Comparison of ENCODE assay signal across 17 cellular contexts in the genomic region with DNA sequence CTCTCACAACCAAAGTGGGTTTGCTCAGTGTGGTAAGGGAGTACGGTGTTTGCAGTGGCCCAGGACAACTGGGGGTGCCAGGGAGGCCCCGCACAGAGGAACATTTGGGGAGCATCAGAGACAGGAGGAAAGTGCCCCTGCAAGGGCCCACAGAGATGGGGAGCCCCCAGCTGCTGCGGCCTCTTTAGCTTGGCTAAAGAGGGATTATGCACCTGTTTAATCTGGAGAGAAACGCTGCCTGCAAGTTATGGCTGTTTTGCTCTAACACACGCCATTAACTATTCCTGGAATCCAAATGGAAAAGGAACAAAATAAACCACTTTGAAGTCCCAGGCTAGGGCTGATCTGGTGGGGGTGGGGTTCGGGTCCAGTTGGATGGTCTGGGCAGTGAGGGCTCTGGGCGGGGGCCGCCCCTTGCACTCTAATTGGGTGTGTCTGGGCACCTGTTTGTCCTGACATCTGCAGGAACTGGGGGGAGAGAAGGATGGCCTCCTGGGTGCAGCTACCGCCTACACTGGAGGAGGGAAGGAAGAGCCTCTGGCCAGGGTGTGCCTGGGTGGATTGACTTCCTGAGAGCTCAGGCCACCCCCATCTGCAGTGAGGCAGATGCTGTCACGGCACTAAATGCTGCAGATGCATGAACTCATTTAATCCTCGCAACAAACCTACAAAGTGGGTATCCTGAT.
DNase-seq lines count a peak whose midpoint lies in the region; ATAC-seq and TF ChIP-seq lines count a peak whose summit lies in the region.
"Had no signal": no experiment of that assay in that cellular context is flagged by ENCODE, and none has a peak within 500 bp of the region (broad histone marks: within the 10 kb centered on the region; RNA-seq: fewer than 3 reads in every experiment).

No MANE protein-coding gene starts in this region.

- DNase-seq in D341Med (ENCODE audit: low spot score) (peak; percentile 51), adipocyte (ENCODE audit: low read depth) (no peak), right cardiac atrium (peak in 2 of 3 donors; percentile 62 to 71), gastrocnemius medialis (no peak), caudate nucleus (lab: John Stamatoyannopoulos, UW) (no peak), NCI-H2171 treated with DMSO at 0.1 percent for 48 hours (lab: John Stamatoyannopoulos, UW) (no peak)
- no peak for DNase-seq in CD4-positive, alpha-beta memory T cell
- DNase-seq: activated B cell treated with CpG ODN at 0.5 μM for 24 hours; activated CD8-positive, alpha-beta memory T cell treated with anti-CD3 and anti-CD28 coated beads for 24 hours; cerebellar nuclear complex; NCI-H1694; stimulated activated CD4-positive, alpha-beta T cell treated with anti-CD3 and anti-CD28 coated beads, Interleukin-1b, Interleukin-23, amount 100 ng/mL, for 48 hours; T-helper 17 cell had no signal

- no peak overlapping the region for H3K9ac ChIP-seq in adipocyte (ENCODE audit: low read length)

- no peak for TF ChIP-seq CTCF in gastrocnemius medialis (IDR thresholded peaks at IDR 0.05 in 4 of 5, conservative IDR thresholded peaks at IDR 0.05 in 1 of 5)

- peaks cover 0 to 18% (median 3%) of the 10 kb centered on the region in 8 donors for H3K9me3 Mint-ChIP-seq in CD4-positive, alpha-beta memory T cell
- H3K9me3 Mint-ChIP-seq in activated T-helper 17 cell treated with anti-CD3 and anti-CD28 coated beads, Interleukin-2, amount 50 U/mL, for 72 hours: no peaks in the 10 kb centered on the region

- ATAC-seq in right cardiac atrium (peak; percentile 18 to 56), gastrocnemius medialis (no peak)
- no peak for ATAC-seq in activated T-helper 17 cell treated with anti-CD3 and anti-CD28 coated beads, Interleukin-2, amount 50 U/mL, for 72 hours (replicated peaks)
- ATAC-seq: left colon, T-helper 17 cell had no signal

- WGBS in right cardiac atrium: 59% methylated on average over 11 of the region's 11 CpGs

- H3K27me3 ChIP-seq in adipocyte (replicated peaks; ENCODE audit: control insufficient read depth, insufficient read depth, low read length) (no peaks in the 10 kb centered on the region), right cardiac atrium (ENCODE audit: control insufficient read depth, insufficient read depth) (no peaks in the 10 kb centered on the region), gastrocnemius medialis (no peaks in the 10 kb centered on the region)
- H3K27me3 ChIP-seq in CD4-positive, alpha-beta memory T cell (ENCODE audit: insufficient read depth, low read length): no peaks in the 10 kb centered on the region
- H3K27me3 ChIP-seq: adrenal gland, foreskin keratinocyte had no signal

- no peaks in the 10 kb centered on the region for H3K4me1 Mint-ChIP-seq in CD4-positive, alpha-beta memory T cell
- H3K4me1 Mint-ChIP-seq in activated T-helper 17 cell treated with anti-CD3 and anti-CD28 coated beads, Interleukin-2, amount 50 U/mL, for 72 hours: no peaks in the 10 kb centered on the region
- H3K4me1 Mint-ChIP-seq: activated B cell treated with CpG ODN at 0.5 μM for 24 hours, T-helper 17 cell had no signal

- H3K4me1 ChIP-seq in adipocyte (ENCODE audit: control insufficient read depth, insufficient read depth, low read length) (peaks cover 56% of the 10 kb centered on the region), right cardiac atrium (ENCODE audit: control insufficient read depth, insufficient read depth, low read length) (peaks cover 5% of the 10 kb centered on the region), gastrocnemius medialis (peaks cover 30 to 35% of the 10 kb centered on the region in 2 donors)
- H3K4me1 ChIP-seq in CD4-positive, alpha-beta memory T cell (ENCODE audit: insufficient read depth, low read length): no peaks in the 10 kb centered on the region
- H3K4me1 ChIP-seq: adrenal gland, foreskin keratinocyte had no signal

- intact Hi-C loops in right cardiac atrium (cut with DNase I): no loop called here
- intact Hi-C loops in gastrocnemius medialis (cut with DNase I; ENCODE audit: low total_unique reads): loop anchor here (5.0 kb wide), 3 partner anchors 58 to 188 kb away; no protein-coding TSS in a partner anchor
- intact Hi-C loops in CD4-positive, alpha-beta memory T cell (cut with micrococcal nuclease): no loop called here

- peaks cover 5% of the 10 kb centered on the region for H3K9me3 ChIP-seq in adipocyte (ENCODE audit: control insufficient read depth, low read length)
- no peaks in the 10 kb centered on the region for H3K9me3 ChIP-seq in right cardiac atrium (ENCODE audit: control insufficient read depth, low read length)
- H3K9me3 ChIP-seq in gastrocnemius medialis: peaks cover 0 to 2% (median 0%) of the 10 kb centered on the region in 3 donors
- no peaks in the 10 kb centered on the region for H3K9me3 ChIP-seq in CD4-positive, alpha-beta memory T cell (ENCODE audit: control insufficient read depth in 1 of 2, low read length in 2 of 2)
- H3K9me3 ChIP-seq: adrenal gland had no signal

- POLR2A ChIA-PET in CD4-positive, alpha-beta memory T cell (lab: Charles Lee; ENCODE audit: partially characterized antibody): no interaction called here

- H3K27ac ChIP-seq in right cardiac atrium (ENCODE audit: low read length): peak overlapping the region; percentile 20
- peak overlapping the region; percentile 22 to 69 (median 61) for H3K27ac ChIP-seq in gastrocnemius medialis
- H3K27ac ChIP-seq in caudate nucleus (ENCODE audit: low read depth, low read length): no peak overlapping the region
- no peak overlapping the region for H3K27ac ChIP-seq in CD4-positive, alpha-beta memory T cell (ENCODE audit: low read depth, low read length)
- H3K27ac ChIP-seq: adrenal gland, foreskin keratinocyte had no signal

- H3K36me3 ChIP-seq in adipocyte (ENCODE audit: control insufficient read depth, insufficient read depth, low read length, severe bottlenecking) (no peaks in the 10 kb centered on the region), gastrocnemius medialis (no peaks in the 10 kb centered on the region)
- H3K36me3 ChIP-seq in CD4-positive, alpha-beta memory T cell (ENCODE audit: insufficient read depth, low read length): no peaks in the 10 kb centered on the region
- H3K36me3 ChIP-seq: adrenal gland had no signal

- H3K27ac Mint-ChIP-seq in CD4-positive, alpha-beta memory T cell: no peak overlapping the region
- H3K27ac Mint-ChIP-seq in activated T-helper 17 cell treated with anti-CD3 and anti-CD28 coated beads, Interleukin-2, amount 50 U/mL, for 72 hours: no peak overlapping the region
- H3K27ac Mint-ChIP-seq: activated B cell treated with CpG ODN at 0.5 μM for 24 hours, T-helper 17 cell had no signal

- CTCF ChIA-PET in CD4-positive, alpha-beta memory T cell (lab: Charles Lee; ENCODE audit: partially characterized antibody): no interaction called here

- TF ChIP-seq POLR2A in gastrocnemius medialis (IDR thresholded peaks at IDR 0.05): no peak

- H3K36me3 Mint-ChIP-seq in CD4-positive, alpha-beta memory T cell: no peaks in the 10 kb centered on the region
- no peaks in the 10 kb centered on the region for H3K36me3 Mint-ChIP-seq in activated T-helper 17 cell treated with anti-CD3 and anti-CD28 coated beads, Interleukin-2, amount 50 U/mL, for 72 hours (ENCODE audit: low read depth)

- H3K27me3 Mint-ChIP-seq in CD4-positive, alpha-beta memory T cell: peaks cover 8 to 11% of the 10 kb centered on the region in 2 donors
- H3K27me3 Mint-ChIP-seq in activated T-helper 17 cell treated with anti-CD3 and anti-CD28 coated beads, Interleukin-2, amount 50 U/mL, for 72 hours: peaks cover 8% of the 10 kb centered on the region

- in situ Hi-C loops in gastrocnemius medialis (cut with MboI; ENCODE audit: low sequenced_read_pairs in 4 of 4): no loop called here

- H3K4me3 ChIP-seq in adipocyte (ENCODE audit: low read length): peak overlapping the region; percentile 40
- no peak overlapping the region for H3K4me3 ChIP-seq in right cardiac atrium (ENCODE audit: low read length)
- no peak overlapping the region for H3K4me3 ChIP-seq in gastrocnemius medialis
- no peak overlapping the region for H3K4me3 ChIP-seq in CD4-positive, alpha-beta memory T cell (ENCODE audit: low read length in 2 of 2)
- H3K4me3 ChIP-seq: adrenal gland had no signal

- no peak overlapping the region for H3K4me3 Mint-ChIP-seq in CD4-positive, alpha-beta memory T cell
- H3K4me3 Mint-ChIP-seq in activated T-helper 17 cell treated with anti-CD3 and anti-CD28 coated beads, Interleukin-2, amount 50 U/mL, for 72 hours: no peak overlapping the region
- H3K4me3 Mint-ChIP-seq: activated B cell treated with CpG ODN at 0.5 μM for 24 hours, T-helper 17 cell had no signal

Comparison
In these comparisons a context has a peak if more than half of its experiments do, and no peak if none do; other contexts are left out.
1. DNase-seq: peak in D341Med (single experiment) and right cardiac atrium (2 of 3); none in adipocyte (single experiment), gastrocnemius medialis (0 of 2), caudate nucleus (0 of 61), CD4-positive, alpha-beta memory T cell (0 of 5) and NCI-H2171 treated with DMSO at 0.1 percent for 48 hours (single experiment).
2. ATAC-seq: peak in right cardiac atrium (2 of 2); none in gastrocnemius medialis (0 of 2) and activated T-helper 17 cell treated with anti-CD3 and anti-CD28 coated beads, Interleukin-2, amount 50 U/mL, for 72 hours (single experiment).
3. H3K27ac ChIP-seq: peak in right cardiac atrium (single experiment) and gastrocnemius medialis (4 of 4); none in caudate nucleus (single experiment) and CD4-positive, alpha-beta memory T cell (single experiment).